1 cellular context compared by ENCODE assay signal in genomic region chr10:42975558-42976352, GRCh38.
TF ChIP-seq lines count a peak whose summit lies in the region.

No MANE protein-coding gene starts in this region.

TF ChIP-seq in HCT116, 20 proteins besides CTCF, POLR2A, EP300 and RAD21 (continued from another document):
- TF ChIP-seq SP1 (IDR thresholded peaks at IDR 0.05; ENCODE audit: low read depth): no peak
- no peak for TF ChIP-seq ELF1 (IDR thresholded peaks at IDR 0.05; ENCODE audit: borderline replicate concordance, low read depth)
- 0 out of 2 replicates have a peak, but pooled peaks have one; percentile 33 for TF ChIP-seq CBX3 (IDR thresholded peaks at IDR 0.05; ENCODE audit: low read depth)
- TF ChIP-seq, protein P1, sequence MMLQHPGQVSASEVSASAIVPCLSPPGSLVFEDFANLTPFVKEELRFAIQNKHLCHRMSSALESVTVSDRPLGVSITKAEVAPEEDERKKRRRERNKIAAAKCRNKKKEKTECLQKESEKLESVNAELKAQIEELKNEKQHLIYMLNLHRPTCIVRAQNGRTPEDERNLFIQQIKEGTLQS (IDR thresholded peaks at IDR 0.05): no peak
- peak; percentile 71 for TF ChIP-seq MAX (IDR thresholded peaks at IDR 0.05)
- no peak for TF ChIP-seq FOSL1 (IDR thresholded peaks at IDR 0.05; ENCODE audit: low read depth)
- no peak for TF ChIP-seq TCF7L2 (IDR thresholded peaks at IDR 0.05; ENCODE audit: borderline replicate concordance, extremely low read depth, insufficient read depth, insufficient read length)
- TF ChIP-seq ZFX (IDR thresholded peaks at IDR 0.05): no peak
